ENCODE assay signal across 10 cellular contexts in the genomic region with DNA sequence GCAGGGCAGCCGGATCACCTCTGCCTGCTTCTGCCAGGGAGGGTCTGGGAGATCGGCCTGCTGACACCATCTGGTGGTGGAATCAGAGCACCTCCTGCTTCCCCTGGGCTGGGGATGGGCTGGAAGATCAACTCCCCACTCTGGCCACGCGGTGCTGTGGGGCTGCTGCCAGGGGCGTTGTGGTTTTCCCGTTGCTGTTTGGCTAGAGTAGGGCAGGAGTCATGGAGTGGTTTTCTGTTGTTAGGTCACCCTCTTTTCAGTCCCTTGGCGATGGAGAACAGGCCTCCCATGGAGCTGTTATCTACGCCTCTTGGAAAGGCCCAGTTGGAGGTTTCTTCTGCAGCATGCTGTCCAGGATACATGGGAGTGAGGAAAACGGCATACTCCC. TPM values are rescaled to one million over a fixed set of nuclear protein-coding genes. Genes with fewer than 3 reads are reported as not detected.
A peak's percentile ranks its signal among the peaks of the same experiment; 100 is the strongest.
DNase-seq lines count a peak whose midpoint lies in the region; ATAC-seq and TF ChIP-seq lines count a peak whose summit lies in the region.
"Had no signal": no experiment of that assay in that cellular context is flagged by ENCODE, and none has a peak within 500 bp of the region (broad histone marks: within the 10 kb centered on the region; RNA-seq: fewer than 3 reads in every experiment).

No MANE protein-coding gene starts in this region.

- no peak overlapping the region for H4K91ac ChIP-seq in H9 (ENCODE audit: insufficient read length, low read depth, low read length)

- no peaks in the 10 kb centered on the region for H4K20me1 ChIP-seq in H9 (ENCODE audit: control insufficient read depth, insufficient read depth, insufficient read length)

- no peak overlapping the region for H2AK5ac ChIP-seq in H9 (ENCODE audit: insufficient read length, low read length)

- H2BK15ac ChIP-seq in H9 (ENCODE audit: low read depth, low read length), result no peak overlapping the region

- H3K4me1 ChIP-seq in H9 (ENCODE audit: insufficient read depth, low read length) (no peaks in the 10 kb centered on the region), sigmoid colon (no peaks in the 10 kb centered on the region)

- H3K4me3 ChIP-seq in astrocyte of the cerebellum (ENCODE audit: low read depth, low read length) (no peak overlapping the region), sigmoid colon (no peak overlapping the region)

- peak; percentile 20 for ATAC-seq in left colon

- peak; percentile 3 for TF ChIP-seq CTCF in AG09319 (IDR thresholded peaks at IDR 0.05; ENCODE audit: low read depth, low read length)
- TF ChIP-seq CTCF in H9 (conservative IDR thresholded peaks at IDR 0.05), result peak; percentile 57
- TF ChIP-seq CTCF in astrocyte of the cerebellum (IDR thresholded peaks at IDR 0.05; ENCODE audit: low read depth, low read length, missing control alignments), result peak; percentile 69
- no peak for TF ChIP-seq CTCF in sigmoid colon (IDR thresholded peaks at IDR 0.05)

- no peaks in the 10 kb centered on the region for H3K9me3 Mint-ChIP-seq in H9
- H3K9me3 Mint-ChIP-seq: natural killer cell had no signal

- no peak overlapping the region for H3K4ac ChIP-seq in H9 (ENCODE audit: low read depth, low read length)

- no peak overlapping the region for H3K23ac ChIP-seq in H9 (ENCODE audit: insufficient read length, low read depth, low read length)

- H3K56ac ChIP-seq in H9 (ENCODE audit: insufficient read length, low read depth, low read length), result no peak overlapping the region

- intact Hi-C loops in left colon (cut with DNase I, micrococcal nuclease), result no loop called here
- intact Hi-C loops in sigmoid colon (cut with DNase I), result no loop called here

- H3K4me2 ChIP-seq in H9 (ENCODE audit: insufficient read depth, insufficient read length, low read length), result no peak overlapping the region

- no peak overlapping the region for H2BK120ac ChIP-seq in H9 (ENCODE audit: low read depth, low read length, poor library complexity, severe bottlenecking)

- peaks cover 2% of the 10 kb centered on the region; the same call in 1 of the 2 replicates for H3K79me2 ChIP-seq in H9 (ENCODE audit: insufficient read depth, low read length)

- no peak overlapping the region; the same call in 1 of the 2 replicates for H3K14ac ChIP-seq in H9 (ENCODE audit: insufficient read depth, low read length)

- no peak overlapping the region for H2BK5ac ChIP-seq in H9 (ENCODE audit: insufficient read length, low read length)

- H3K4me1 Mint-ChIP-seq in H9, result peaks cover 11 to 25% of the 10 kb centered on the region in 2 experiments

- in situ Hi-C loops in astrocyte of the cerebellum (cut with HindIII; ENCODE audit: low sequenced_read_pairs), result no loop called here

- H3K36me3 Mint-ChIP-seq in H9 (ENCODE audit: insufficient read depth in 1 of 3, low read depth in 3 of 3), result peaks cover 25 to 70% (median 47%) of the 10 kb centered on the region in 3 experiments
- H3K36me3 Mint-ChIP-seq: natural killer cell had no signal

- H3K18ac ChIP-seq in H9 (ENCODE audit: insufficient read length, low read depth, low read length), result no peak overlapping the region

- H3K27ac ChIP-seq in H9 (ENCODE audit: insufficient read length, low read depth, low read length) (no peak overlapping the region), sigmoid colon (no peak overlapping the region)

- no peak for TF ChIP-seq EP300 in sigmoid colon (IDR thresholded peaks at IDR 0.05)

- no peaks in the 10 kb centered on the region for H3K79me1 ChIP-seq in H9 (ENCODE audit: insufficient read depth, low read depth, low read length, poor library complexity, severe bottlenecking)

- H2BK20ac ChIP-seq in H9 (ENCODE audit: low read depth, low read length, poor library complexity, severe bottlenecking), result no peak overlapping the region

- H3K23me2 ChIP-seq in H9 (ENCODE audit: insufficient read length, low read depth, low read length, poor library complexity, severe bottlenecking), result no peaks in the 10 kb centered on the region

- no peak overlapping the region for H4K5ac ChIP-seq in H9 (ENCODE audit: insufficient read length, low read depth, low read length)

- no peak overlapping the region for H3K4me3 Mint-ChIP-seq in H9
- H3K4me3 Mint-ChIP-seq: natural killer cell had no signal

- DNase-seq in AG09319 (ENCODE audit: extremely low read depth, low read depth) (no peak), H9 (peak; percentile 55), astrocyte of the cerebellum (ENCODE audit: low read depth) (peak; percentile 78), left colon (no peak), sigmoid colon (no peak), COR-L47 (lab: John Stamatoyannopoulos, UW) (no peak)
- no peak for DNase-seq in stimulated activated CD4-positive, alpha-beta T cell treated with anti-CD3 and anti-CD28 coated beads, Interleukin-15, amount 100 ng/mL, for 24 hours
- no peak for DNase-seq in effector CD4-positive, alpha-beta T cell
- DNase-seq: DMS153, natural killer cell had no signal

- no peak overlapping the region for H2BK12ac ChIP-seq in H9 (ENCODE audit: insufficient read length, low read depth, low read length)

- H3K27me3 ChIP-seq in H9 (ENCODE audit: insufficient read depth, low read length) (no peaks in the 10 kb centered on the region), sigmoid colon (no peaks in the 10 kb centered on the region)

- H3T11ph ChIP-seq in H9 (ENCODE audit: low read length), result no peak overlapping the region

- H2AFZ ChIP-seq in H9 (ENCODE audit: low read length), result no peak overlapping the region

- no peak for TF ChIP-seq POLR2A in sigmoid colon (IDR thresholded peaks at IDR 0.05)

- H3K9me3 ChIP-seq in H9 (ENCODE audit: control insufficient read depth, low read depth, low read length) (no peaks in the 10 kb centered on the region), sigmoid colon (no peaks in the 10 kb centered on the region)

- no peaks in the 10 kb centered on the region for H3K36me3 ChIP-seq in sigmoid colon

- no CpG with 5 or more reads among the region's 9 CpGs for WGBS in H9 (ENCODE audit: extremely low coverage, insufficient read length, low lambda C conversion rate)
- 66 to 79% methylated on average over 9 of the region's 9 CpGs for WGBS in sigmoid colon, 2 donors

- H3K27me3 Mint-ChIP-seq in H9 (ENCODE audit: low read depth), result no peaks in the 10 kb centered on the region

- H4K8ac ChIP-seq in H9 (replicated peaks; ENCODE audit: insufficient read length, low read depth, low read length), result no peak overlapping the region

- H3K9ac ChIP-seq in H9 (ENCODE audit: extremely low read depth, insufficient read length, low read length), result no peak overlapping the region

- 0 out of 7 replicates have a peak overlapping the region, but pooled peaks of 1 of the 3 experiments have one; percentile 21 for H3K27ac Mint-ChIP-seq in H9
- H3K27ac Mint-ChIP-seq: natural killer cell had no signal

RNA-seq across cellular contexts. Expression of gene BCL2L11, which starts 15.2 kb away (rescaled TPM):
- total RNA-seq in H9 (2021), result 18.9 and 21.2 TPM in 2 replicates
- total RNA-seq in left colon, result 10 to 100 TPM; 21.2 to 38.6 TPM
- 10 to 100 TPM in 2 of 4 donors, 1 to 10 TPM in 2; 8.3 to 30.0 (median 19.6) TPM for total RNA-seq in sigmoid colon
- polyA plus RNA-seq in sigmoid colon, result 10 to 100 TPM; 12.6 to 19.4 (median 16.0) TPM

Comparison
In these comparisons a context has a peak if more than half of its experiments do, and no peak if none do; other contexts are left out.
1. DNase-seq: peak in H9 (single experiment) and astrocyte of the cerebellum (single experiment); none in AG09319 (single experiment), left colon (0 of 2), sigmoid colon (single experiment), COR-L47 (single experiment), stimulated activated CD4-positive, alpha-beta T cell treated with anti-CD3 and anti-CD28 coated beads, Interleukin-15, amount 100 ng/mL, for 24 hours (single experiment) and effector CD4-positive, alpha-beta T cell (single experiment).
2. CTCF ChIP-seq: peak in AG09319 (single experiment), H9 (single experiment) and astrocyte of the cerebellum (single experiment); none in sigmoid colon (0 of 4).